Comparison of ENCODE assay signal across 9 cellular contexts in the genomic region with DNA sequence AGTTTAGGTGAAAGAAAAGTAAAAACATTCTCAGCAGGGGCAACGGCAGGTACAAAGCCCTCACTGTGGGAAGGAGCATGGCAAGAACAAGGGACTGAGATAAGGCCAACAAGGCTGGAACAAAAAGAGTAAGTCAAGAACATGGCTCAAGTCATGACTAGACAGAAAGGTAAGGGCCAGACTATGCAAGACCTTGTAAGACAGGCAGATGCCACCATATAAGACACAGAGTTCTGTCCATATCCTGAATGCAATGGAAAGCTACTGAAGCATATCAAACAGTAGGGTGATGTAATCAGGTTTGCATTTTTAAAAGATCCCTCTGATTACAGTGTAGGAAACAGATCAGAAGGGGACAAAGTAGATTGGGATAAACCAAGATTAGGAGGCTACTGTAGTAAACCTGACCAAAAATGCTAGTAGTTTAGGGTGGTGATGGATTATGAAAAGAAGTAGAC. TPM values are rescaled to one million over a fixed set of nuclear protein-coding genes. Genes with fewer than 3 reads are reported as not detected.
DNase-seq lines count a peak whose midpoint lies in the region; ATAC-seq and TF ChIP-seq lines count a peak whose summit lies in the region.
"Had no signal": no experiment of that assay in that cellular context is flagged by ENCODE, and none has a peak within 500 bp of the region (broad histone marks: within the 10 kb centered on the region; RNA-seq: fewer than 3 reads in every experiment).

No MANE protein-coding gene starts in this region.

- 96% methylated on average over 1 of the region's 1 CpG for WGBS in SK-N-SH (ENCODE audit: low lambda C conversion rate)
- WGBS in endodermal cell (ENCODE audit: insufficient coverage in 1 of 2, insufficient read length in 1 of 2), 2 experiments, result 24 to 44% methylated on average over 1 of the region's 1 CpG

- no peak for TF ChIP-seq CTCF in SK-N-SH (IDR thresholded peaks at IDR 0.05)
- no peak for TF ChIP-seq CTCF in endodermal cell (conservative IDR thresholded peaks at IDR 0.05)
- no peak for TF ChIP-seq CTCF in uterus (IDR thresholded peaks at IDR 0.05)

- peaks cover 93% of the 10 kb centered on the region for H3K79me2 ChIP-seq in SK-N-SH (ENCODE audit: insufficient read depth)

- DNase-seq in SK-N-SH, result no peak
- DNase-seq in endodermal cell, result peak; percentile 81
- DNase-seq in uterus, result no peak
- no peak for DNase-seq in C1 segment of cervical spinal cord (lab: John Stamatoyannopoulos, UW)
- no peak for DNase-seq in activated naive CD8-positive, alpha-beta T cell treated with anti-CD3 and anti-CD28 coated beads, Interleukin-2, amount 50 U/mL, for 24 hours
- no peak for DNase-seq in GOT3 (lab: John Stamatoyannopoulos, UW)
- DNase-seq: NCI-H1092 had no signal

- 0 out of 2 replicates have a peak overlapping the region, but pooled peaks have one; percentile 34 for H3K4me2 ChIP-seq in SK-N-SH

- H4K20me1 ChIP-seq in SK-N-SH (ENCODE audit: insufficient read depth), result peaks cover 29% of the 10 kb centered on the region

- POLR2A ChIA-PET in SK-N-SH (lab: Yijun Ruan, JAX), result no interaction called here

- H3K9me3 Mint-ChIP-seq in IgD-negative memory B cell (no peaks in the 10 kb centered on the region), endodermal cell (no peaks in the 10 kb centered on the region)
- no peaks in the 10 kb centered on the region for H3K9me3 Mint-ChIP-seq in activated naive CD8-positive, alpha-beta T cell treated with anti-CD3 and anti-CD28 coated beads, Interleukin-2, amount 50 U/mL, for 24 hours

- H3F3A ChIP-seq in SK-N-SH (replicated peaks; ENCODE audit: insufficient read depth), result peaks cover 16% of the 10 kb centered on the region

- no peaks in the 10 kb centered on the region for H3K9me2 ChIP-seq in SK-N-SH

- no peaks in the 10 kb centered on the region for H3K27me3 Mint-ChIP-seq in IgD-negative memory B cell
- peaks cover 48% of the 10 kb centered on the region for H3K27me3 Mint-ChIP-seq in endodermal cell (ENCODE audit: insufficient read depth)
- H3K27me3 Mint-ChIP-seq in activated naive CD8-positive, alpha-beta T cell treated with anti-CD3 and anti-CD28 coated beads, Interleukin-2, amount 50 U/mL, for 24 hours, result no peaks in the 10 kb centered on the region

- intact Hi-C loops in uterus (cut with DNase I; ENCODE audit: low total_unique reads), result no loop called here

- H3K4me3 ChIP-seq in SK-N-SH (ENCODE audit: low read depth in 2 of 2, low read length in 1 of 2) (no peak overlapping the region), endodermal cell (ENCODE audit: low read length) (peak overlapping the region; percentile 37), uterus (no peak overlapping the region)

- H3K4me1 Mint-ChIP-seq in IgD-negative memory B cell, result peaks cover 28 to 36% (median 28%) of the 10 kb centered on the region in 3 donors
- peaks cover 36% of the 10 kb centered on the region for H3K4me1 Mint-ChIP-seq in endodermal cell
- peaks cover 56% of the 10 kb centered on the region for H3K4me1 Mint-ChIP-seq in activated naive CD8-positive, alpha-beta T cell treated with anti-CD3 and anti-CD28 coated beads, Interleukin-2, amount 50 U/mL, for 24 hours

- no peaks in the 10 kb centered on the region; the same call in 1 of the 2 replicates for H3K9me3 ChIP-seq in SK-N-SH
- no peaks in the 10 kb centered on the region for H3K9me3 ChIP-seq in endodermal cell (ENCODE audit: control insufficient read depth, low read length)
- H3K9me3 ChIP-seq in uterus, result no peaks in the 10 kb centered on the region

- H3K9ac ChIP-seq in SK-N-SH (no peak overlapping the region), endodermal cell (ENCODE audit: extremely low read depth, low read length, poor library complexity, severe bottlenecking) (no peak overlapping the region)

- peak overlapping the region; percentile 47 to 51; a peak in 3 of 4 replicates for H3K27ac ChIP-seq in SK-N-SH (ENCODE audit: low read depth in 2 of 2, low read length in 1 of 2)
- no peak overlapping the region for H3K27ac ChIP-seq in endodermal cell (ENCODE audit: low read depth, low read length)
- H3K27ac ChIP-seq in uterus, result peak overlapping the region; percentile 99 to 100

- H3K36me3 ChIP-seq in SK-N-SH (replicated peaks in 1 of 2; ENCODE audit: control insufficient read depth in 1 of 2, insufficient read depth in 2 of 2, low read length in 1 of 2), result peaks cover 0 to 6% of the 10 kb centered on the region in 2 experiments
- H3K36me3 ChIP-seq in endodermal cell (ENCODE audit: control insufficient read depth, insufficient read depth, low read length), result no peaks in the 10 kb centered on the region
- H3K36me3 ChIP-seq in uterus, result no peaks in the 10 kb centered on the region

- H3K36me3 Mint-ChIP-seq in IgD-negative memory B cell (no peaks in the 10 kb centered on the region), endodermal cell (ENCODE audit: low read depth) (no peaks in the 10 kb centered on the region)
- no peaks in the 10 kb centered on the region for H3K36me3 Mint-ChIP-seq in activated naive CD8-positive, alpha-beta T cell treated with anti-CD3 and anti-CD28 coated beads, Interleukin-2, amount 50 U/mL, for 24 hours (ENCODE audit: low read depth)

- CTCF ChIA-PET in SK-N-SH (lab: Yijun Ruan, JAX), result interaction anchor here (1.6 kb wide), 1 partner anchor 89 kb away, joined by 3 read pairs; no protein-coding TSS in a partner anchor

- ATAC-seq in SK-N-SH treated with all-trans-retinoic acid at 6 μM for 48 hours, result no peak
- ATAC-seq in activated naive CD8-positive, alpha-beta T cell treated with anti-CD3 and anti-CD28 coated beads, Interleukin-2, amount 50 U/mL, for 24 hours, result no peak

- no peak for TF ChIP-seq POLR2A in uterus (IDR thresholded peaks at IDR 0.05)

- H2AFZ ChIP-seq in SK-N-SH (ENCODE audit: low read depth), result no peak overlapping the region

- no peak for TF ChIP-seq RAD21 in SK-N-SH (IDR thresholded peaks at IDR 0.05; ENCODE audit: low read length)

- H3K27ac Mint-ChIP-seq in IgD-negative memory B cell (peak overlapping the region in 2 of 3 donors; percentile 6 to 51), endodermal cell (peak overlapping the region; percentile 19)
- H3K27ac Mint-ChIP-seq in activated naive CD8-positive, alpha-beta T cell treated with anti-CD3 and anti-CD28 coated beads, Interleukin-2, amount 50 U/mL, for 24 hours, result no peak overlapping the region

- H3K4me1 ChIP-seq in SK-N-SH (ENCODE audit: control insufficient read depth in 1 of 2, insufficient read depth in 2 of 2, low read depth in 1 of 2, low read length in 1 of 2) (peaks cover 19 to 29% of the 10 kb centered on the region in 2 experiments; a peak in 3 of 4 replicates), endodermal cell (ENCODE audit: control insufficient read depth, insufficient read depth, low read length) (peaks cover 4% of the 10 kb centered on the region), uterus (peaks cover 0 to 12% of the 10 kb centered on the region in 2 donors)

- H3K4me3 Mint-ChIP-seq in IgD-negative memory B cell (peak overlapping the region in 1 of 4 donors; percentile 2), endodermal cell (no peak overlapping the region)
- H3K4me3 Mint-ChIP-seq in activated naive CD8-positive, alpha-beta T cell treated with anti-CD3 and anti-CD28 coated beads, Interleukin-2, amount 50 U/mL, for 24 hours, result no peak overlapping the region

- no peak for TF ChIP-seq EP300 in SK-N-SH (IDR thresholded peaks at IDR 0.05; ENCODE audit: borderline replicate concordance in 1 of 2, low read depth in 1 of 2, low read length in 1 of 2)

- no peaks in the 10 kb centered on the region for H3K27me3 ChIP-seq in SK-N-SH (ENCODE audit: insufficient read depth)
- peaks cover 15% of the 10 kb centered on the region for H3K27me3 ChIP-seq in endodermal cell (ENCODE audit: control insufficient read depth, insufficient read depth, low read length, poor library complexity, severe bottlenecking)
- no peaks in the 10 kb centered on the region for H3K27me3 ChIP-seq in uterus

TF ChIP-seq in SK-N-SH treated with all-trans-retinoic acid at 6 μM for 48 hours, 23 proteins besides CTCF, POLR2A, EP300 and RAD21 (continues in another document):
- no peak for TF ChIP-seq ZNF565 (CRISPR knock-in tag; conservative IDR thresholded peaks at IDR 0.05; ENCODE audit: low read depth)
- TF ChIP-seq TCF4 (CRISPR knock-in tag; IDR thresholded peaks at IDR 0.05; ENCODE audit: borderline replicate concordance), result no peak
- no peak for TF ChIP-seq SNAI2 (CRISPR knock-in tag; IDR thresholded peaks at IDR 0.05)
- TF ChIP-seq ZFP30 (CRISPR knock-in tag; IDR thresholded peaks at IDR 0.05), result no peak
- TF ChIP-seq, protein P1, sequence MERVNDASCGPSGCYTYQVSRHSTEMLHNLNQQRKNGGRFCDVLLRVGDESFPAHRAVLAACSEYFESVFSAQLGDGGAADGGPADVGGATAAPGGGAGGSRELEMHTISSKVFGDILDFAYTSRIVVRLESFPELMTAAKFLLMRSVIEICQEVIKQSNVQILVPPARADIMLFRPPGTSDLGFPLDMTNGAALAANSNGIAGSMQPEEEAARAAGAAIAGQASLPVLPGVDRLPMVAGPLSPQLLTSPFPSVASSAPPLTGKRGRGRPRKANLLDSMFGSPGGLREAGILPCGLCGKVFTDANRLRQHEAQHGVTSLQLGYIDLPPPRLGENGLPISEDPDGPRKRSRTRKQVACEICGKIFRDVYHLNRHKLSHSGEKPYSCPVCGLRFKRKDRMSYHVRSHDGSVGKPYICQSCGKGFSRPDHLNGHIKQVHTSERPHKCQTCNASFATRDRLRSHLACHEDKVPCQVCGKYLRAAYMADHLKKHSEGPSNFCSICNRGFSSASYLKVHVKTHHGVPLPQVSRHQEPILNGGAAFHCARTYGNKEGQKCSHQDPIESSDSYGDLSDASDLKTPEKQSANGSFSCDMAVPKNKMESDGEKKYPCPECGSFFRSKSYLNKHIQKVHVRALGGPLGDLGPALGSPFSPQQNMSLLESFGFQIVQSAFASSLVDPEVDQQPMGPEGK (CRISPR knock-in tag; IDR thresholded peaks at IDR 0.05; ENCODE audit: borderline replicate concordance), result no peak
- no peak for TF ChIP-seq ISL1 (CRISPR knock-in tag; IDR thresholded peaks at IDR 0.05)
- no peak for TF ChIP-seq PPARA (CRISPR knock-in tag; IDR thresholded peaks at IDR 0.05; ENCODE audit: borderline replicate concordance)
- TF ChIP-seq ESRRG (CRISPR knock-in tag; IDR thresholded peaks at IDR 0.05), result no peak
- TF ChIP-seq ZC3H10 (CRISPR knock-in tag; IDR thresholded peaks at IDR 0.05), result no peak

RNA-seq across cellular contexts. Expression of a gene that starts 5.5 kb away (rescaled TPM):
- polyA plus RNA-seq in SK-N-SH (2012; rRNA removed) (7.3 and 8.6 TPM in 2 replicates), IgD-negative memory B cell (16.5 TPM)
- 8.9 and 9.8 TPM in 2 replicates for polyA plus RNA-seq in SK-N-SH (2012; cell fraction: cytosol; rRNA removed)
- 7.5 and 16.7 TPM in 2 replicates for polyA plus RNA-seq in SK-N-SH (2012; cell fraction: nucleus; rRNA removed)
- total RNA-seq in endodermal cell (10 to 100 TPM; 19.2 to 28.1 TPM), uterus (100 to 1,000 TPM in 2 of 4 donors, 10 to 100 TPM in 2; 67.9 to 318 (median 127) TPM)
- 8.8 TPM for polyA plus RNA-seq in endodermal cell (2013, experiment 1 of 2)
- polyA plus RNA-seq in endodermal cell (2013, experiment 2 of 2), result 10.2 TPM
